Comparison of ENCODE assay signal across 9 cellular contexts in genomic region chr20:48897298-48898044, GRCh38. TPM values are rescaled to one million over a fixed set of nuclear protein-coding genes. Genes with fewer than 3 reads are reported as not detected.
DNase-seq lines count a peak whose midpoint lies in the region; ATAC-seq, FAIRE-seq and TF ChIP-seq lines count a peak whose summit lies in the region.
"Had no signal": no experiment of that assay in that cellular context is flagged by ENCODE, and none has a peak within 500 bp of the region (broad histone marks: within the 10 kb centered on the region; RNA-seq: fewer than 3 reads in every experiment).

No MANE protein-coding gene starts in this region.

- no peaks in the 10 kb centered on the region for H3K79me1 ChIP-seq in mesenchymal stem cell (replicated peaks; ENCODE audit: low read length, poor library complexity, severe bottlenecking)

- H3K9me1 ChIP-seq in K562 (ENCODE audit: control insufficient read depth, insufficient read depth, low read length), result no peaks in the 10 kb centered on the region

- H2AK5ac ChIP-seq in mesenchymal stem cell (ENCODE audit: low read length, severe bottlenecking), result peak overlapping the region; percentile 1

- CTCF ChIA-PET in K562 (lab: Yijun Ruan, JAX; ENCODE audit: low intra/inter-chr PET ratio), result interaction anchor here (0.7 kb wide), 1 partner anchor 9 kb away, joined by 3 read pairs; no protein-coding TSS in a partner anchor

- intact Hi-C loops in K562 (cut with micrococcal nuclease) (no loop called here), colonic mucosa (cut with DNase I) (no loop called here)

- H2AFZ ChIP-seq in K562 (ENCODE audit: low read depth, low read length) (no peak overlapping the region), mesenchymal stem cell (ENCODE audit: low read depth, low read length) (no peak overlapping the region)

- H3K79me2 ChIP-seq in K562 (ENCODE audit: control insufficient read depth, insufficient read depth, low read length), result no peaks in the 10 kb centered on the region

- H3K4me3 ChIP-seq in K562 (no peak overlapping the region), mesenchymal stem cell (ENCODE audit: insufficient read depth in 1 of 2, low read depth in 1 of 2, low read length in 2 of 2) (no peak overlapping the region), colonic mucosa (no peak overlapping the region)
- H3K4me3 ChIP-seq: pancreas had no signal

- no TSS peak for BruUV-seq in K562 (replicated peaks; lab: Mats Ljungman, UMichigan)

- no peaks in the 10 kb centered on the region for H4K20me1 ChIP-seq in K562 (replicated peaks; ENCODE audit: control insufficient read depth, insufficient read depth, low read length)

- H3K4me1 ChIP-seq in K562 (replicated peaks in 1 of 2; ENCODE audit: control insufficient read depth in 2 of 2, insufficient read depth in 2 of 2, low read length in 2 of 2) (no peaks in the 10 kb centered on the region), mesenchymal stem cell (ENCODE audit: control insufficient read depth, insufficient read depth, low read depth, low read length) (peaks cover 3% of the 10 kb centered on the region), colonic mucosa (no peaks in the 10 kb centered on the region)
- H3K4me1 ChIP-seq: pancreas had no signal

- peak; percentile 72 for DNase-seq in AG20443 (ENCODE audit: low spot score)
- DNase-seq in LoVo (ENCODE audit: low spot score), result peak; percentile 41
- no peak for DNase-seq in K562 (ENCODE audit: extremely low read depth in 1 of 4, low spot score in 3 of 4)
- DNase-seq in mesenchymal stem cell, result peak; percentile 86
- DNase-seq in activated effector memory CD4-positive, alpha-beta T cell treated with Interleukin-2 at 50 U/mL for 16 hours, result no peak
- DNase-seq in colonic mucosa, result no peak
- no peak for DNase-seq in T1000 (lab: John Stamatoyannopoulos, UW)
- DNase-seq in iPS-NIHi7 (ENCODE audit: extremely low spot score), result no peak
- DNase-seq: pancreas had no signal

- TF ChIP-seq CTCF in K562 (IDR thresholded peaks at IDR 0.05 in 2 of 3, conservative IDR thresholded peaks at IDR 0.05 in 1 of 3; ENCODE audit: insufficient read depth in 2 of 3, low read depth in 1 of 3, low read length in 3 of 3) (no peak), colonic mucosa (IDR thresholded peaks at IDR 0.05) (no peak)

- TF ChIP-seq POLR2A in K562 (conservative IDR thresholded peaks at IDR 0.05), result no peak

- no peak overlapping the region for H3K4me2 ChIP-seq in K562 (ENCODE audit: insufficient read depth, low read length)
- no peak overlapping the region for H3K4me2 ChIP-seq in mesenchymal stem cell (ENCODE audit: low read length, poor library complexity, severe bottlenecking)

- no peak overlapping the region for H2BK120ac ChIP-seq in mesenchymal stem cell (ENCODE audit: low read depth, low read length)

- H3K36me3 ChIP-seq in K562 (ENCODE audit: control insufficient read depth, insufficient read depth, low read length) (no peaks in the 10 kb centered on the region), mesenchymal stem cell (ENCODE audit: control insufficient read depth in 1 of 2, insufficient read depth in 2 of 2, low read depth in 1 of 2, low read length in 2 of 2) (no peaks in the 10 kb centered on the region), colonic mucosa (no peaks in the 10 kb centered on the region)
- H3K36me3 ChIP-seq: pancreas had no signal

- POLR2A ChIA-PET in K562 (lab: Yijun Ruan, JAX), result interaction anchor here (1.6 kb wide), 1 partner anchor 10 kb away, joined by 5 read pairs; no protein-coding TSS in a partner anchor

- H3K27me3 ChIP-seq in K562 (ENCODE audit: control insufficient read depth in 2 of 2, insufficient read depth in 2 of 2, low read length in 2 of 2) (peaks cover 20 to 35% of the 10 kb centered on the region in 2 experiments), mesenchymal stem cell (ENCODE audit: control insufficient read depth in 1 of 2, insufficient read depth in 1 of 2, low read length in 2 of 2) (peaks cover 0 to 42% of the 10 kb centered on the region in 2 experiments), colonic mucosa (no peaks in the 10 kb centered on the region)
- H3K27me3 ChIP-seq: pancreas had no signal

- no peak overlapping the region for H4K91ac ChIP-seq in mesenchymal stem cell (ENCODE audit: low read length)

- H2BK12ac ChIP-seq in mesenchymal stem cell (ENCODE audit: low read length in 2 of 2), result no peak overlapping the region

- H3K23ac ChIP-seq in mesenchymal stem cell (ENCODE audit: low read length in 2 of 2), result no peak overlapping the region

- no peak overlapping the region for H3K14ac ChIP-seq in mesenchymal stem cell (ENCODE audit: low read length in 2 of 2)

- H2BK5ac ChIP-seq in mesenchymal stem cell (ENCODE audit: low read depth, low read length, poor library complexity, severe bottlenecking), result no peak overlapping the region

- TF ChIP-seq EP300 in K562 (IDR thresholded peaks at IDR 0.05; ENCODE audit: low read length), result no peak

- H3K18ac ChIP-seq in mesenchymal stem cell (ENCODE audit: low read depth in 1 of 2, low read length in 2 of 2), result no peak overlapping the region

- in situ Hi-C loops in K562 (cut with MboI), result no loop called here

- H3K9ac ChIP-seq in K562 (ENCODE audit: insufficient read depth in 1 of 2, low read depth in 2 of 2, low read length in 2 of 2), result no peak overlapping the region
- no peak overlapping the region for H3K9ac ChIP-seq in mesenchymal stem cell (ENCODE audit: low read length)
- H3K9ac ChIP-seq in colonic mucosa (ENCODE audit: low read depth in 2 of 2, low read length in 2 of 2), result no peak overlapping the region

- no peak overlapping the region for H3K4ac ChIP-seq in mesenchymal stem cell (ENCODE audit: low read depth in 1 of 2, low read length in 2 of 2)

- FAIRE-seq in K562 (lab: Jason Lieb, UNC), result no peak
- FAIRE-seq: pancreas had no signal

- TF ChIP-seq RAD21 in K562 (CRISPR knock-in tag; conservative IDR thresholded peaks at IDR 0.05 in 1 of 2, IDR thresholded peaks at IDR 0.05 in 1 of 2), result no peak

- no peaks in the 10 kb centered on the region for H3K9me3 ChIP-seq in K562 (replicated peaks; ENCODE audit: control insufficient read depth, insufficient read depth, low read depth, low read length)
- peaks cover 11% of the 10 kb centered on the region for H3K9me3 ChIP-seq in mesenchymal stem cell (ENCODE audit: control insufficient read depth, low read length)
- no peaks in the 10 kb centered on the region for H3K9me3 ChIP-seq in colonic mucosa
- H3K9me3 ChIP-seq: pancreas had no signal

- H2BK15ac ChIP-seq in mesenchymal stem cell (ENCODE audit: low read depth, poor library complexity, severe bottlenecking), result peak overlapping the region; percentile 68

- WGBS in K562 (ENCODE audit: insufficient coverage, low coverage, missing lambda C conversion rate), result 5% methylated on average over 5 of the region's 5 CpGs
- 56% methylated on average over 5 of the region's 5 CpGs for WGBS in mesenchymal stem cell

- no peak overlapping the region for H4K8ac ChIP-seq in mesenchymal stem cell (ENCODE audit: low read length)

- ATAC-seq in K562, result no peak

- H3K27ac ChIP-seq in K562 (ENCODE audit: extremely low read depth, low read depth, low read length), result no peak overlapping the region
- peak overlapping the region; percentile 38 for H3K27ac ChIP-seq in mesenchymal stem cell (ENCODE audit: low read length, poor library complexity, severe bottlenecking)
- H3K27ac ChIP-seq in colonic mucosa, result no peak overlapping the region
- H3K27ac ChIP-seq: pancreas had no signal

TF ChIP-seq in K562, 482 proteins besides CTCF, POLR2A, EP300 and RAD21 (continues in another document):
- TF ChIP-seq ZBTB11 (CRISPR knock-in tag; IDR thresholded peaks at IDR 0.05), result peak in 1 of 3 experiments; percentile 47; a peak in 1 of 6 replicates

RNA-seq across cellular contexts. Expression of gene ARFGEF2, which starts 24.0 kb away (rescaled TPM):
- total RNA-seq in K562 (2011; cell fraction: chromatin; rRNA removed; ENCODE audit: low replicate concordance), result 31.2 and 69.0 TPM in 2 replicates
- 19.2 and 25.7 TPM in 2 replicates for total RNA-seq in K562 (2011; cell fraction: nucleolus; rRNA removed)
- 20.0 and 31.2 TPM in 2 replicates for total RNA-seq in K562 (2011; cell fraction: nucleoplasm; rRNA removed)
- total RNA-seq in K562 (2014; rRNA removed) (13.5 and 17.0 TPM in 2 replicates), K562 (2014; rRNA removed; fragmentation: Illumina TruSeq; extraction: Trizol) (17.8 and 18.7 TPM in 2 replicates), K562 (2015; rRNA removed; fragmentation: Illumina TruSeq; extraction: Trizol) (17.6 and 18.1 TPM in 2 replicates), K562 (2021) (16.8 and 18.8 TPM in 2 replicates), colonic mucosa (10 to 100 TPM; 46.9 to 74.1 TPM)
- polyA plus RNA-seq in K562 (2011; rRNA removed) (10.1 and 13.5 TPM in 2 replicates), K562 (2014; fragmentation: Illumina TruSeq; extraction: Trizol) (12.7 and 13.7 TPM in 2 replicates), K562 (2014; fragmentation: Nextera tagmentation; extraction: Ambion mirVana) (1 to 10 TPM; 4.2 TPM), K562 (2014; rRNA removed) (9.1 and 9.4 TPM in 2 replicates)
- 5.8 and 7.7 TPM in 2 replicates for polyA plus RNA-seq in K562 (2011; cell fraction: cytosol; rRNA removed)
- polyA plus RNA-seq in K562 (2011; cell fraction: nucleus; rRNA removed), result 19.2 and 21.4 TPM in 2 replicates
- polyA plus RNA-seq in K562 (2012), result 9.0 and 9.8 TPM in 2 replicates
- polyA minus RNA-seq in K562 (2011; rRNA and poly(A)+ RNA removed), result 33.9 and 36.1 TPM in 2 replicates
- 12.8 and 16.2 TPM in 2 replicates for polyA minus RNA-seq in K562 (2011; cell fraction: cytosol; rRNA and poly(A)+ RNA removed)
- 11.7 and 19.5 TPM in 2 replicates for polyA minus RNA-seq in K562 (2011; cell fraction: nucleus; rRNA and poly(A)+ RNA removed)
- polyA plus RNA-seq in mesenchymal stem cell (2013, experiment 1 of 2), result 13.5 TPM
- 13.8 TPM for polyA plus RNA-seq in mesenchymal stem cell (2013, experiment 2 of 2)

Comparison
In these comparisons a context has a peak if more than half of its experiments do, and no peak if none do; other contexts are left out.
1. DNase-seq: peak in AG20443 (single experiment), LoVo (single experiment) and mesenchymal stem cell (single experiment); none in K562 (0 of 4), activated effector memory CD4-positive, alpha-beta T cell treated with Interleukin-2 at 50 U/mL for 16 hours (single experiment), colonic mucosa (single experiment), T1000 (single experiment) and iPS-NIHi7 (single experiment).